Comparison of ENCODE assay signal across 9 cellular contexts in the genomic region with DNA sequence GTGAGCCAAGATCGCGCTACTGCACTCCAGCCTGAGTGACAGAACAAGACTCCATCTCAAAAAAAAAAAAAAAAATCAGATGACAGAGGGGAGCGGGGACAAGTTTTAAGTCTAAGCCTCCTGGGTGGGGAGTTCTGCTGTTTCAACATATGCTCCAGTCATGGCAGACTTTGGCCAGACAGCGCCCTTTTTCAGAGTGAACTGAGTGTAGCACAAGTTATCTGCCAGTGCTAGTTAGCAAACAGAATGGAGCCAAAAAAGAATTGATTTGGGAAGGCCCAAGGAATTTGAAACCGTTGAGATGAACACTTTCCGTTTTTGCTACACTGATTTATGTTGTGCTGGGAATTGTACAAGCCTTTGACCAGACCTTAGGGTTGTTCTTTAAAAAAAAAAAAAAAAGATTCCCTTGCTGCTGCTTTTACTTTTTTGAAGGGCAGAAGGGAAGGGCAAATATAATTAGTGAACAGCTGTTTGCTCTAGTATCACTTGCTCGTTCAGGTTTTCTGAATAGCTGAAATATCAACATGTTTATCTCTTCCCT. TPM values are rescaled to one million over a fixed set of nuclear protein-coding genes. Genes with fewer than 3 reads are reported as not detected.
A peak's percentile ranks its signal among the peaks of the same experiment; 100 is the strongest.
DNase-seq lines count a peak whose midpoint lies in the region; ATAC-seq and TF ChIP-seq lines count a peak whose summit lies in the region.
"Had no signal": no experiment of that assay in that cellular context is flagged by ENCODE, and none has a peak within 500 bp of the region (broad histone marks: within the 10 kb centered on the region; RNA-seq: fewer than 3 reads in every experiment).

No MANE protein-coding gene starts in this region.

- H4K12ac ChIP-seq in trophoblast cell (ENCODE audit: low read depth, low read length) = no peak overlapping the region

- H3K79me1 ChIP-seq in trophoblast cell (ENCODE audit: low read length) = peaks cover 37% of the 10 kb centered on the region

- POLR2A ChIA-PET in PC-9 (lab: Charles Lee; ENCODE audit: unreplicated experiment) = interaction anchor here (0.6 kb wide), 2 partner anchors 15 to 184 kb away, joined by 3 to 6 read pairs; no protein-coding TSS in a partner anchor

- TF ChIP-seq CTCF in PC-9 (conservative IDR thresholded peaks at IDR 0.05) (no peak), fibroblast of mammary gland (conservative IDR thresholded peaks at IDR 0.05; ENCODE audit: control insufficient read depth, insufficient read depth, low read depth, low read length) (no peak)

- H4K8ac ChIP-seq in trophoblast cell (ENCODE audit: low read depth, low read length) = no peak overlapping the region

- no peak overlapping the region for H3K9ac ChIP-seq in trophoblast cell (ENCODE audit: low read length)

- H4K20me1 ChIP-seq in PC-9 (ENCODE audit: insufficient read depth) = peaks cover 40% of the 10 kb centered on the region

- H3K27ac ChIP-seq in PC-9 = peak overlapping the region; percentile 99
- H3K27ac ChIP-seq in trophoblast cell (ENCODE audit: low read depth, low read length) = no peak overlapping the region

- H3K9me2 ChIP-seq in PC-9 (ENCODE audit: insufficient read depth) = no peaks in the 10 kb centered on the region

- H3K4me1 ChIP-seq in PC-9 (replicated peaks; ENCODE audit: insufficient read depth) = peaks cover 76% of the 10 kb centered on the region
- H3K4me1 ChIP-seq in trophoblast cell (ENCODE audit: control insufficient read depth in 1 of 2, insufficient read depth in 2 of 2, low read length in 2 of 2) = peaks cover 34 to 43% of the 10 kb centered on the region in 2 experiments

- peak; percentile 51 for DNase-seq in EH (ENCODE audit: low read depth)
- DNase-seq in PC-9 = no peak
- peak; percentile 62 for DNase-seq in fibroblast of mammary gland (ENCODE audit: low read depth)
- peak in 1 of 2 donors; percentile 54 for DNase-seq in trophoblast cell
- DNase-seq in GM19240 (ENCODE audit: insufficient read length, low spot score) = no peak
- DNase-seq: RPMI8226 had no signal

- H3K36me3 ChIP-seq in PC-9 (ENCODE audit: low read depth) (peaks cover 44% of the 10 kb centered on the region), trophoblast cell (ENCODE audit: control insufficient read depth in 1 of 2, insufficient read depth in 2 of 2, low read length in 2 of 2) (peaks cover 7 to 14% of the 10 kb centered on the region in 2 experiments)

- H3K4me3 ChIP-seq in PC-9 (peak overlapping the region; percentile 100), fibroblast of mammary gland (ENCODE audit: control insufficient read depth, low read depth, low read length) (no peak overlapping the region), trophoblast cell (ENCODE audit: low read depth, low read length) (no peak overlapping the region)

- no peak overlapping the region for H3K14ac ChIP-seq in trophoblast cell (ENCODE audit: low read length)

- H2BK5ac ChIP-seq in trophoblast cell (ENCODE audit: low read depth, low read length, poor library complexity) = no peak overlapping the region

- H3K79me2 ChIP-seq in PC-9 (ENCODE audit: low read depth) (peaks cover 98% of the 10 kb centered on the region), trophoblast cell (ENCODE audit: control insufficient read depth, insufficient read depth, low read length, poor library complexity) (peaks cover 56% of the 10 kb centered on the region)

- H3K9me3 ChIP-seq in PC-9 (ENCODE audit: insufficient read depth, low read depth) (no peaks in the 10 kb centered on the region), trophoblast cell (ENCODE audit: insufficient read depth, low read depth, low read length) (no peaks in the 10 kb centered on the region)

- H2BK12ac ChIP-seq in trophoblast cell (ENCODE audit: low read length) = no peak overlapping the region

- H3K4ac ChIP-seq in trophoblast cell (ENCODE audit: low read depth, low read length) = peak overlapping the region; percentile 70

- no peak overlapping the region for H2AFZ ChIP-seq in PC-9
- no peak overlapping the region for H2AFZ ChIP-seq in trophoblast cell (ENCODE audit: insufficient read depth, low read length, poor library complexity)

- CTCF ChIA-PET in PC-9 (lab: Charles Lee) = no interaction called here

- no TSS peak for BruUV-seq in PC-9 (replicated peaks; lab: Mats Ljungman, UMichigan)

- no peak overlapping the region for H4K91ac ChIP-seq in trophoblast cell (ENCODE audit: low read depth, low read length)

- H3K4me2 ChIP-seq in PC-9 (peak overlapping the region; percentile 89), trophoblast cell (ENCODE audit: low read length) (no peak overlapping the region)

- no peak overlapping the region for H2AK5ac ChIP-seq in trophoblast cell (ENCODE audit: low read length)

- no peak overlapping the region for H2BK120ac ChIP-seq in trophoblast cell (ENCODE audit: insufficient read depth, low read length, poor library complexity)

- no CpG with 5 or more reads among the region's 7 CpGs for WGBS in trophoblast cell (ENCODE audit: extremely low coverage, insufficient coverage, insufficient read length)

- H3K23ac ChIP-seq in trophoblast cell (ENCODE audit: low read length) = no peak overlapping the region

- ATAC-seq in HG03457 (IDR thresholded peaks at IDR 0.05; ENCODE audit: unreplicated experiment) (no peak), HG03565 (IDR thresholded peaks at IDR 0.05; ENCODE audit: unreplicated experiment) (no peak), HG03039 (IDR thresholded peaks at IDR 0.05; ENCODE audit: unreplicated experiment) (no peak)

- intact Hi-C loops in PC-9 (cut with micrococcal nuclease; ENCODE audit: unreplicated experiment) = no loop called here

- H3K27me3 ChIP-seq in PC-9 (ENCODE audit: insufficient read depth, low read depth) (no peaks in the 10 kb centered on the region), trophoblast cell (ENCODE audit: insufficient read depth, low read length) (no peaks in the 10 kb centered on the region)

- peaks cover 95% of the 10 kb centered on the region for H3F3A ChIP-seq in PC-9 (ENCODE audit: insufficient read depth, low read depth)

- no peak overlapping the region for H3K18ac ChIP-seq in trophoblast cell (ENCODE audit: low read length)

RNA-seq across cellular contexts. Expression of a gene that starts 5.7 kb away (rescaled TPM):
- total RNA-seq in PC-9 (2021) = 1,066 and 1,233 TPM in 2 replicates
- polyA plus RNA-seq in trophoblast cell (2013) = 442 and 468 TPM in 2 replicates

RNA-seq across cellular contexts. Expression of a gene that starts 34.1 kb away (rescaled TPM):
- 230 and 292 TPM in 2 replicates for total RNA-seq in PC-9 (2021)
- polyA plus RNA-seq in trophoblast cell (2013) = 205 and 214 TPM in 2 replicates

RNA-seq across cellular contexts. Expression of a gene that starts 35.3 kb away (rescaled TPM):
- total RNA-seq in PC-9 (2021) = 3.5 and 6.8 TPM in 2 replicates
- 0.56 and 0.72 TPM in 2 replicates for polyA plus RNA-seq in trophoblast cell (2013)

Comparison
In these comparisons a context has a peak if more than half of its experiments do, and no peak if none do; other contexts are left out.
1. DNase-seq: peak in EH (single experiment) and fibroblast of mammary gland (single experiment); none in PC-9 (0 of 2) and GM19240 (single experiment).